24 cellular contexts compared by ENCODE assay signal in the genomic region with DNA sequence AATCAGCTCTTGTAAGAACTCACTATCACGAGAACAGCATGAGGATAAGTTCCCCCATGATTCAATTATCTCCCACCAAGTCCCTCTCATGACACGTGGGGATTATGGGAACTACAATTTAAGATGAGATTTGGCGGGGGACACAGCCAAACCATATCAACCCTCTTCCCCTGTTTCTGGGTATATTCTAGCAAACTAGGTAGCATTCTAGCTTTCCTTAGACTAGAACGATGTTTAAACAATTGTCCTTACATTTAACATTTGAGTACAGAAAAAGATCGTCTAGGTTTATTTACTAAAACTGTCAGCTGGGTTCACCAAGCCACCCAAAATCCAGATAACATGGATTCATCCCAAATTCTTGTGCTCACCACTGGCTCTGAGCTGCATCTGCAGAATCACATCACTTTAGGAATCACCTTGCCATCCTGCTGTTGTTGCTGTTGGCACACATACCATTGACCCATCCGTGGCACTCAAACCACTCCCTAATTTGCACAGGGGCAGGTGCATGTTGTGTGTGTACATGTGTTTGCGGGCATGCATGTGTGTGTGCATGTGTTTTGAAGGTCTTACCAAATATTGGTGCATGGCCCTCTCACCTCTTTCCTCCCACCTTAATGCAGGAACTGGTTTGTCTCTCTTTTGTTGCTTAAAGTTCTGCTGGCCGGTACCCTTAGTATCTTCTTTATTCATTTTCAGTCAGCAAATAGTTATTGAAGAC.
"Had no signal": no experiment of that assay in that cellular context is flagged by ENCODE, and none has a peak within 500 bp of the region (broad histone marks: within the 10 kb centered on the region; RNA-seq: fewer than 3 reads in every experiment).

No MANE protein-coding gene starts in this region.

- H3K4me3 ChIP-seq: lower lobe of right lung, prostate gland, right atrium auricular region, sigmoid colon, stomach, tibial artery, upper lobe of right lung, vagina had no signal

- H3K27me3 ChIP-seq: right atrium auricular region, tibial artery, upper lobe of right lung, vagina had no signal

- H3K9me3 Mint-ChIP-seq: effector memory CD8-positive, alpha-beta T cell; immature natural killer cell; naive thymus-derived CD8-positive, alpha-beta T cell; nephron progenitor cell; stimulated activated effector memory CD8-positive, alpha-beta T cell treated with anti-CD3 and anti-CD28 coated beads, Interleukin-12 subunit alpha, Interleukin-12 subunit beta, amount 100 ng/mL, for 72 hours had no signal

- H3K4me3 Mint-ChIP-seq: effector memory CD8-positive, alpha-beta T cell; immature natural killer cell; naive thymus-derived CD8-positive, alpha-beta T cell; nephron progenitor cell; stimulated activated effector memory CD8-positive, alpha-beta T cell treated with anti-CD3 and anti-CD28 coated beads, Interleukin-12 subunit alpha, Interleukin-12 subunit beta, amount 100 ng/mL, for 72 hours had no signal

- H3K9me3 ChIP-seq: lower lobe of right lung, prostate gland, right atrium auricular region, sigmoid colon, stomach, tibial artery, upper lobe of right lung, vagina had no signal

- H3K27ac ChIP-seq: lower lobe of right lung, prostate gland, right atrium auricular region, stomach, tibial artery, upper lobe of right lung, vagina had no signal

- FAIRE-seq: frontal cortex had no signal

- H3K4me1 Mint-ChIP-seq: stimulated activated effector memory CD8-positive, alpha-beta T cell treated with anti-CD3 and anti-CD28 coated beads, Interleukin-12 subunit alpha, Interleukin-12 subunit beta, amount 100 ng/mL, for 72 hours had no signal

- DNase-seq: cortex of kidney; effector memory CD8-positive, alpha-beta T cell; hypothalamus; immature natural killer cell; islet precursor cell; kidney glomerular epithelial cell; left colon; left ventricle myocardium superior; lower lobe of right lung; naive thymus-derived CD8-positive, alpha-beta T cell; nephron progenitor cell; nucleus accumbens; sigmoid colon; stimulated activated CD4-positive, alpha-beta T cell treated with anti-CD3 and anti-CD28 coated beads, Interleukin-2, amount 100 ng/mL, for 24 hours; stimulated activated CD4-positive, alpha-beta T cell treated with anti-CD3 and anti-CD28 coated beads, Interleukin-4, amount 100 ng/mL, for 24 hours; stimulated activated naive CD4-positive, alpha-beta T cell treated with Interleukin-2 at 50 U/mL for 16 hours; stomach; tibial artery; upper lobe of right lung had no signal

- ATAC-seq: effector memory CD8-positive, alpha-beta T cell; left colon; left ventricle myocardium superior; lower lobe of right lung; naive thymus-derived CD8-positive, alpha-beta T cell; stimulated activated effector memory CD8-positive, alpha-beta T cell treated with anti-CD3 and anti-CD28 coated beads, Interleukin-12 subunit alpha, Interleukin-12 subunit beta, amount 100 ng/mL, for 72 hours; upper lobe of right lung had no signal

- H3K36me3 Mint-ChIP-seq: immature natural killer cell; naive thymus-derived CD8-positive, alpha-beta T cell; stimulated activated effector memory CD8-positive, alpha-beta T cell treated with anti-CD3 and anti-CD28 coated beads, Interleukin-12 subunit alpha, Interleukin-12 subunit beta, amount 100 ng/mL, for 72 hours had no signal

- H3K27ac Mint-ChIP-seq: effector memory CD8-positive, alpha-beta T cell; immature natural killer cell; naive thymus-derived CD8-positive, alpha-beta T cell; nephron progenitor cell; stimulated activated effector memory CD8-positive, alpha-beta T cell treated with anti-CD3 and anti-CD28 coated beads, Interleukin-12 subunit alpha, Interleukin-12 subunit beta, amount 100 ng/mL, for 72 hours had no signal

- H3K36me3 ChIP-seq: lower lobe of right lung, prostate gland, right atrium auricular region, sigmoid colon, stomach, tibial artery, upper lobe of right lung, vagina had no signal

- H3K4me1 ChIP-seq: prostate gland, tibial artery, vagina had no signal
